Comparison of ENCODE assay signal across 18 cellular contexts in genomic region chr21:17858764-17859163, GRCh38.
"Had no signal": no experiment of that assay in that cellular context is flagged by ENCODE, and none has a peak within 500 bp of the region (broad histone marks: within the 10 kb centered on the region; RNA-seq: fewer than 3 reads in every experiment).

No MANE protein-coding gene starts in this region.

- ATAC-seq: activated CD4-positive, CD25-positive, alpha-beta regulatory T cell treated with anti-CD3 and anti-CD28 coated beads, Interleukin-2, amount 50 U/mL, for 24 hours; activated CD8-positive, alpha-beta T cell treated with anti-CD3 and anti-CD28 coated beads, Interleukin-2, amount 10 ng/mL, durations not matched to agents 7 days and 5 days; activated naive CD8-positive, alpha-beta T cell treated with anti-CD3 and anti-CD28 coated beads, Interleukin-2, amount 50 U/mL, for 24 hours; activated T-cell treated with anti-CD3 and anti-CD28 coated beads, Interleukin-2, amount 50 U/mL, for 4 hours; foreskin keratinocyte; stimulated activated effector memory CD8-positive, alpha-beta T cell treated with anti-CD3 and anti-CD28 coated beads, Interleukin-12 subunit alpha, Interleukin-12 subunit beta, amount 100 ng/mL, for 72 hours had no signal

- H3K27me3 ChIP-seq: foreskin keratinocyte, ovary, sigmoid colon, stomach, thyroid gland had no signal

- H3K4me3 ChIP-seq: ovary, sigmoid colon, stomach, thyroid gland had no signal

- DNase-seq: activated CD4-positive, alpha-beta T cell treated with anti-CD3 and anti-CD28 coated beads, Interleukin-2, amount 10 ng/mL, durations not matched to agents 7 days and 5 days; activated CD8-positive, alpha-beta T cell treated with anti-CD3 and anti-CD28 coated beads, Interleukin-2, amount 10 ng/mL, durations not matched to agents 7 days and 5 days; activated naive CD4-positive, alpha-beta T cell treated with anti-CD3 and anti-CD28 coated beads for 36 hours; activated naive CD8-positive, alpha-beta T cell treated with anti-CD3 and anti-CD28 coated beads, Interleukin-2, amount 50 U/mL, for 24 hours; activated T-cell treated with anti-CD3 and anti-CD28 coated beads, Interleukin-2, amount 50 U/mL, for 4 hours; dermis blood vessel endothelial cell; foreskin keratinocyte; glutamatergic neuron; nephron progenitor cell; ovary; SIG-M5; sigmoid colon; stimulated activated CD4-positive, alpha-beta T cell treated with anti-CD3 and anti-CD28 coated beads, Interleukin-4, amount 100 ng/mL, for 24 hours; stomach; thyroid gland had no signal

- H3K27ac ChIP-seq: epithelial cell of prostate, foreskin keratinocyte, ovary, sigmoid colon, stomach, thyroid gland had no signal
